In genomic region chr1:218371927-218372672, GRCh38 we compare ENCODE assay signal across 11 cellular contexts. TPM values are rescaled to one million over a fixed set of nuclear protein-coding genes. Genes with fewer than 3 reads are reported as not detected.
DNase-seq lines count a peak whose midpoint lies in the region; ATAC-seq and TF ChIP-seq lines count a peak whose summit lies in the region.
"Had no signal": no experiment of that assay in that cellular context is flagged by ENCODE, and none has a peak within 500 bp of the region (broad histone marks: within the 10 kb centered on the region; RNA-seq: fewer than 3 reads in every experiment).

No MANE protein-coding gene starts in this region.

- peaks cover 7 to 16% of the 10 kb centered on the region in 2 donors for H3K27me3 Mint-ChIP-seq in T-cell

- no peaks in the 10 kb centered on the region for H3K27me3 ChIP-seq in vagina

- CTCF ChIA-PET in T-cell (lab: Charles Lee), result interaction anchor here in 1 of 2 donors (1.0 kb wide), 1 partner anchor 42 kb away, joined by 3 read pairs; no protein-coding TSS in a partner anchor

- no peak overlapping the region for H3K27ac Mint-ChIP-seq in T-cell

- no peak for ATAC-seq in HG02610 (IDR thresholded peaks at IDR 0.05; ENCODE audit: unreplicated experiment)
- ATAC-seq in T-cell (replicated peaks in 1 of 4), result no peak

- no peaks in the 10 kb centered on the region for H3K36me3 ChIP-seq in vagina

- POLR2A ChIA-PET in T-cell (lab: Charles Lee), result no interaction called here

- H3K36me3 Mint-ChIP-seq in T-cell, result no peaks in the 10 kb centered on the region

- H3K9me3 ChIP-seq in vagina, result no peaks in the 10 kb centered on the region

- no peak overlapping the region for H3K4me3 Mint-ChIP-seq in T-cell

- H3K4me1 ChIP-seq in vagina, result peaks cover 39% of the 10 kb centered on the region

- H3K4me1 Mint-ChIP-seq in T-cell, result peaks cover 4% of the 10 kb centered on the region in 3 donors

- peak overlapping the region; percentile 14 for H3K27ac ChIP-seq in vagina
- H3K27ac ChIP-seq: 22Rv1 had no signal

- H3K9me3 Mint-ChIP-seq in T-cell, result no peaks in the 10 kb centered on the region

- TF ChIP-seq POLR2A in vagina (IDR thresholded peaks at IDR 0.05), result no peak

- H3K4me3 ChIP-seq in vagina, result no peak overlapping the region

- TF ChIP-seq CTCF in vagina (IDR thresholded peaks at IDR 0.05), result no peak

- peak; percentile 26 for DNase-seq in NCI-H1105 treated with DMSO at 0.1 percent for 48 hours (lab: John Stamatoyannopoulos, UW)
- no peak for DNase-seq in NCI-H1105 (lab: John Stamatoyannopoulos, UW)
- peak; percentile 52 for DNase-seq in dedifferentiated amniotic fluid mesenchymal stem cell (ENCODE audit: extremely low spot score)
- peak; percentile 46 to 59 for DNase-seq in lung microvascular endothelial cell (ENCODE audit: low read depth in 2 of 2)
- DNase-seq in vagina (ENCODE audit: extremely low spot score in 2 of 2), result peak in 1 of 2 donors; percentile 82
- DNase-seq in T-cell, result no peak
- no peak for DNase-seq in SK-N-DZ (ENCODE audit: low spot score)
- DNase-seq: activated T-cell treated with anti-CD3 and anti-CD28 coated beads, Interleukin-2, amount 50 U/mL, for 1 hour; H7 had no signal

- intact Hi-C loops in vagina (cut with DNase I), result no loop called here

RNA-seq across cellular contexts. Expression of gene TGFB2, which starts 27.0 kb away (rescaled TPM):
- total RNA-seq in lung microvascular endothelial cell (13.5 and 122 TPM in 2 replicates), vagina (16.9 TPM), T-cell (under 1 TPM in 3 of 5 donors, not detected in 2; 0.06 to 0.23 (median 0.23) TPM)
- polyA plus RNA-seq in SK-N-DZ (2014; cell fraction: cytosol; rRNA removed), result 0.13 and 0.71 TPM in 2 replicates
- polyA plus RNA-seq in SK-N-DZ (2014; cell fraction: nucleus; rRNA removed), result 0.57 and 0.65 TPM in 2 replicates

Comparison
In these comparisons a context has a peak if more than half of its experiments do, and no peak if none do; other contexts are left out.
1. DNase-seq: peak in NCI-H1105 treated with DMSO at 0.1 percent for 48 hours (single experiment), dedifferentiated amniotic fluid mesenchymal stem cell (single experiment) and lung microvascular endothelial cell (2 of 2); none in NCI-H1105 (single experiment), T-cell (0 of 34) and SK-N-DZ (single experiment).
2. RNA of gene TGFB2, which starts 27.0 kb away (total RNA-seq): 13.5 to 122 TPM in lung microvascular endothelial cell and 16.9 TPM in vagina (single experiment); 0.06 to 0.23 TPM in T-cell; every median in the first group is over 10 times any median in the second.